Comparison of ENCODE assay signal across 8 cellular contexts in genomic region chr2:192194866-192195547, GRCh38. TPM values are rescaled to one million over a fixed set of nuclear protein-coding genes. Genes with fewer than 3 reads are reported as not detected.
DNase-seq lines count a peak whose midpoint lies in the region; ATAC-seq and TF ChIP-seq lines count a peak whose summit lies in the region.

TSS of gene TMEFF2 (minus strand) at chr2:192194933. CDS start at chr2:192194524, 409 bp downstream.

- H3K4me1 Mint-ChIP-seq in HFFc6 (ENCODE audit: low read depth), result peaks cover 18% of the 10 kb centered on the region
- peaks cover 25% of the 10 kb centered on the region for H3K4me1 Mint-ChIP-seq in activated CD4-positive, alpha-beta T cell treated with anti-CD3 and anti-CD28 coated beads for 36 hours
- peaks cover 36% of the 10 kb centered on the region for H3K4me1 Mint-ChIP-seq in dendritic cell treated with granulocyte-macrophage colony-stimulating factor and Interleukin-4, amounts not matched to agents 40 ng/mL and 50 ng/mL, for 4 days (ENCODE audit: low read depth)

- intact Hi-C loops in activated CD4-positive, alpha-beta T cell treated with anti-CD3 and anti-CD28 coated beads for 36 hours (cut with DNase I, micrococcal nuclease), result no loop called here
- intact Hi-C loops in dendritic cell treated with granulocyte-macrophage colony-stimulating factor and Interleukin-4, amounts not matched to agents 40 ng/mL and 50 ng/mL, for 4 days (cut with micrococcal nuclease), result loop anchor here (10.0 kb wide), 1 partner anchor 90 kb away; no protein-coding TSS in a partner anchor

- H3K9me3 Mint-ChIP-seq in HFFc6, result no peaks in the 10 kb centered on the region
- H3K9me3 Mint-ChIP-seq in activated CD4-positive, alpha-beta T cell treated with anti-CD3 and anti-CD28 coated beads for 36 hours (ENCODE audit: low read depth), result no peaks in the 10 kb centered on the region
- H3K9me3 Mint-ChIP-seq in dendritic cell treated with granulocyte-macrophage colony-stimulating factor and Interleukin-4, amounts not matched to agents 40 ng/mL and 50 ng/mL, for 4 days, result no peaks in the 10 kb centered on the region

- ATAC-seq in activated CD4-positive, alpha-beta T cell treated with anti-CD3 and anti-CD28 coated beads for 36 hours, result peak; percentile 87
- ATAC-seq in left lobe of liver, result peak; percentile 26

- CTCF ChIA-PET in activated CD4-positive, alpha-beta T cell treated with anti-CD3 and anti-CD28 coated beads for 36 hours (lab: Charles Lee), result interaction anchor here (1.5 to 2.7 kb wide), 2 partner anchors 11 to 33 kb away, joined by 3 to 19 read pairs; no protein-coding TSS in a partner anchor

- TF ChIP-seq CTCF in HFFc6 (IDR thresholded peaks at IDR 0.05), result peak; percentile 50

- no peaks in the 10 kb centered on the region for H3K36me3 Mint-ChIP-seq in HFFc6 (ENCODE audit: low read depth)
- H3K36me3 Mint-ChIP-seq in activated CD4-positive, alpha-beta T cell treated with anti-CD3 and anti-CD28 coated beads for 36 hours (ENCODE audit: low read depth), result no peaks in the 10 kb centered on the region
- no peaks in the 10 kb centered on the region for H3K36me3 Mint-ChIP-seq in dendritic cell treated with granulocyte-macrophage colony-stimulating factor and Interleukin-4, amounts not matched to agents 40 ng/mL and 50 ng/mL, for 4 days (ENCODE audit: low read depth)

- DNase-seq in ELF-1 (ENCODE audit: low read depth, low spot score), result peak; percentile 94
- peak; percentile 53 for DNase-seq in HFFc6
- peak; percentile 87 for DNase-seq in NCI-H1694 (lab: John Stamatoyannopoulos, UW)
- DNase-seq in activated CD4-positive, alpha-beta T cell treated with anti-CD3 and anti-CD28 coated beads for 36 hours, result peak; percentile 82
- DNase-seq in left lobe of liver (ENCODE audit: low spot score), result no peak
- peak; percentile 6 to 59 (median 32) for DNase-seq in stimulated activated CD4-positive, alpha-beta T cell treated with anti-CD3 and anti-CD28 coated beads, Interleukin-1b, Interleukin-23, amount 100 ng/mL, for 24 hours (ENCODE audit: low read depth in 4 of 4, low spot score in 1 of 4)
- DNase-seq in HUDEP-2 (lab: John Stamatoyannopoulos, UW; ENCODE audit: unreplicated experiment in 76 of 76), result no peak

- H3K4me3 Mint-ChIP-seq in HFFc6, result peak within 1 kb of the TSS; percentile 87
- H3K4me3 Mint-ChIP-seq in activated CD4-positive, alpha-beta T cell treated with anti-CD3 and anti-CD28 coated beads for 36 hours, result peak within 1 kb of the TSS; percentile 68
- H3K4me3 Mint-ChIP-seq in dendritic cell treated with granulocyte-macrophage colony-stimulating factor and Interleukin-4, amounts not matched to agents 40 ng/mL and 50 ng/mL, for 4 days, result peak within 1 kb of the TSS; percentile 84

- POLR2A ChIA-PET in activated CD4-positive, alpha-beta T cell treated with anti-CD3 and anti-CD28 coated beads for 36 hours (lab: Charles Lee), result no interaction called here

- no peak within 1 kb of the TSS for H3K27ac Mint-ChIP-seq in HFFc6
- H3K27ac Mint-ChIP-seq in activated CD4-positive, alpha-beta T cell treated with anti-CD3 and anti-CD28 coated beads for 36 hours, result no peak within 1 kb of the TSS
- no peak within 1 kb of the TSS for H3K27ac Mint-ChIP-seq in dendritic cell treated with granulocyte-macrophage colony-stimulating factor and Interleukin-4, amounts not matched to agents 40 ng/mL and 50 ng/mL, for 4 days

- peaks cover 46% of the 10 kb centered on the region for H3K27me3 Mint-ChIP-seq in HFFc6 (ENCODE audit: insufficient read depth)
- H3K27me3 Mint-ChIP-seq in activated CD4-positive, alpha-beta T cell treated with anti-CD3 and anti-CD28 coated beads for 36 hours, result peaks cover 52% of the 10 kb centered on the region
- H3K27me3 Mint-ChIP-seq in dendritic cell treated with granulocyte-macrophage colony-stimulating factor and Interleukin-4, amounts not matched to agents 40 ng/mL and 50 ng/mL, for 4 days, result peaks cover 59% of the 10 kb centered on the region

RNA-seq across cellular contexts. Expression of gene TMEFF2, which starts in this region (rescaled TPM):
- total RNA-seq in HFFc6 (2021; fragmentation: NEBNext Ultra II Directional; extraction: Animal tissue kit (Norgen Biotek cat#: 25700)), result under 1 TPM in 3 of 6 experiments, not detected in 3; 0.18 to 0.25 (median 0.22) TPM
- not detected for total RNA-seq in activated CD4-positive, alpha-beta T cell treated with anti-CD3 and anti-CD28 coated beads for 36 hours
- total RNA-seq in left lobe of liver, result not detected

Comparison
In these comparisons a context has a peak if more than half of its experiments do, and no peak if none do; other contexts are left out.
1. Peak in DNase-seq in HFFc6; RNA of the gene not detected or under 1 TPM.
2. Peak in DNase-seq and ATAC-seq in activated CD4-positive, alpha-beta T cell treated with anti-CD3 and anti-CD28 coated beads for 36 hours; RNA of the gene not detected or under 1 TPM.
3. Peak in ATAC-seq in left lobe of liver; RNA of the gene not detected or under 1 TPM.
4. DNase-seq: peak in ELF-1 (single experiment), NCI-H1694 (single experiment) and stimulated activated CD4-positive, alpha-beta T cell treated with anti-CD3 and anti-CD28 coated beads, Interleukin-1b, Interleukin-23, amount 100 ng/mL, for 24 hours (4 of 4); none in left lobe of liver (single experiment) and HUDEP-2 (0 of 76).
5. Peak in every context shown above with its lines, with median percentiles within 50 percentile points of each other: H3K4me3 Mint-ChIP-seq.